22 cellular contexts compared by ENCODE assay signal in genomic region chr5:69509212-69509611, GRCh38. TPM values are rescaled to one million over a fixed set of nuclear protein-coding genes. Genes with fewer than 3 reads are reported as not detected.
DNase-seq lines count a peak whose midpoint lies in the region; ATAC-seq, FAIRE-seq and TF ChIP-seq lines count a peak whose summit lies in the region.
"Had no signal": no experiment of that assay in that cellular context is flagged by ENCODE, and none has a peak within 500 bp of the region (broad histone marks: within the 10 kb centered on the region; RNA-seq: fewer than 3 reads in every experiment).

No MANE protein-coding gene starts in this region.

- FAIRE-seq in GM18507 (lab: Jason Lieb, UNC) (peak; percentile 38), H54 (lab: Jason Lieb, UNC) (no peak)
- FAIRE-seq: D721Med, GM19239 had no signal

- peaks cover 24% of the 10 kb centered on the region for H3K4me1 ChIP-seq in PC-3 (ENCODE audit: insufficient read depth, low read length)
- H3K4me1 ChIP-seq: BLaER1 had no signal

- H3K4me1 Mint-ChIP-seq in progenitor cell of endocrine pancreas (ENCODE audit: low read depth) = peaks cover 21% of the 10 kb centered on the region
- H3K4me1 Mint-ChIP-seq: CD8-positive, alpha-beta memory T cell had no signal

- H3K4me3 Mint-ChIP-seq in progenitor cell of endocrine pancreas (ENCODE audit: low read depth) = no peak overlapping the region
- H3K4me3 Mint-ChIP-seq: CD8-positive, alpha-beta memory T cell had no signal

- no peak overlapping the region for H2AFZ ChIP-seq in PC-3 (ENCODE audit: low read length)
- H2AFZ ChIP-seq: GM23248 had no signal

- peaks cover 31% of the 10 kb centered on the region for H3K79me2 ChIP-seq in PC-3 (ENCODE audit: low read length)

- no peak overlapping the region for H3K4me3 ChIP-seq in PC-3 (ENCODE audit: low read length)
- H3K4me3 ChIP-seq: BLaER1, GM23248 had no signal

- CTCF ChIA-PET in PC-3 (lab: Charles Lee) = no interaction called here

- H4K20me1 ChIP-seq in PC-3 (ENCODE audit: low read length) = no peaks in the 10 kb centered on the region
- H4K20me1 ChIP-seq: BLaER1 had no signal

- H3K9me3 ChIP-seq in PC-3 (ENCODE audit: low read length) = no peaks in the 10 kb centered on the region
- H3K9me3 ChIP-seq: BLaER1, SK-N-SH had no signal

- TF ChIP-seq CTCF in PC-3 (conservative IDR thresholded peaks at IDR 0.05; ENCODE audit: low read depth, low read length) (no peak), progenitor cell of endocrine pancreas (IDR thresholded peaks at IDR 0.05; ENCODE audit: unreplicated experiment) (no peak)

- no peak overlapping the region for H3K9ac ChIP-seq in PC-3 (ENCODE audit: low read length)
- H3K9ac ChIP-seq: BLaER1, GM23248, SK-N-SH had no signal

- peak overlapping the region; percentile 45 for H3K27ac Mint-ChIP-seq in progenitor cell of endocrine pancreas
- H3K27ac Mint-ChIP-seq: CD8-positive, alpha-beta memory T cell had no signal

- H3K27me3 Mint-ChIP-seq in progenitor cell of endocrine pancreas = no peaks in the 10 kb centered on the region

- no peak overlapping the region for H3K4me2 ChIP-seq in PC-3 (ENCODE audit: low read length)
- H3K4me2 ChIP-seq: BLaER1, SK-N-SH had no signal

- no peaks in the 10 kb centered on the region for H3K9me2 ChIP-seq in PC-3 (replicated peaks; ENCODE audit: low read length)
- H3K9me2 ChIP-seq: SK-N-SH had no signal

- peaks cover 22% of the 10 kb centered on the region; the same call in 1 of the 2 replicates for H3K36me3 ChIP-seq in PC-3 (ENCODE audit: low read depth, low read length)
- H3K36me3 ChIP-seq: BLaER1 had no signal

- no peaks in the 10 kb centered on the region for H3K27me3 ChIP-seq in PC-3 (ENCODE audit: low read length)
- H3K27me3 ChIP-seq: BLaER1 had no signal

- no peak overlapping the region for H3K27ac ChIP-seq in PC-3 (ENCODE audit: low read length)
- H3K27ac ChIP-seq: BLaER1, GM23248 had no signal

- intact Hi-C loops in PC-3 (cut with micrococcal nuclease) = no loop called here

- no peaks in the 10 kb centered on the region for H3K9me3 Mint-ChIP-seq in progenitor cell of endocrine pancreas (ENCODE audit: low read depth)
- H3K9me3 Mint-ChIP-seq: CD8-positive, alpha-beta memory T cell had no signal

- peaks cover 39% of the 10 kb centered on the region for H3K36me3 Mint-ChIP-seq in progenitor cell of endocrine pancreas (ENCODE audit: insufficient read depth)
- H3K36me3 Mint-ChIP-seq: CD8-positive, alpha-beta memory T cell had no signal

- BruUV-seq in PC-3 (replicated peaks; lab: Mats Ljungman, UMichigan) = TSS peak; percentile 3

- peaks cover 13% of the 10 kb centered on the region for H3F3A ChIP-seq in PC-3 (ENCODE audit: low read length, unreplicated experiment)

- DNase-seq in GM18507 (ENCODE audit: extremely low spot score, insufficient read length, low read depth) = no peak
- peak; percentile 26 to 40 for DNase-seq in Kasumi-1 (lab: John Stamatoyannopoulos, UW)
- no peak for DNase-seq in PC-3
- no peak for DNase-seq in progenitor cell of endocrine pancreas (ENCODE audit: low spot score, unreplicated experiment)
- no peak for DNase-seq in H54 (ENCODE audit: insufficient read length, low spot score)
- no peak for DNase-seq in dermis blood vessel endothelial cell
- no peak for DNase-seq in NCI-H1436 (lab: John Stamatoyannopoulos, UW)
- DNase-seq: CD8-positive, alpha-beta memory T cell; GM23248; KG1; NCI-H1092 treated with DMSO at 0.1 percent for 48 hours; NCI-H748 treated with DMSO at 0.1 percent for 48 hours; NK-92 treated with Interleukin-12 subunit alpha and Interleukin-12 subunit beta, amount 100 ng/mL, for 24 hours; OCI-M1; SHP77; SK-N-SH; T-helper 1 cell had no signal

- POLR2A ChIA-PET in PC-3 (lab: Charles Lee; ENCODE audit: unreplicated experiment) = no interaction called here

- no peak for TF ChIP-seq POLR2A in H54 (IDR thresholded peaks at IDR 0.05; ENCODE audit: low read depth, low read length)

- ATAC-seq in PC-3 (no peak), HG02970 (IDR thresholded peaks at IDR 0.05; ENCODE audit: low FRiP score, unreplicated experiment) (no peak)
- ATAC-seq: HCT116 had no signal

RNA-seq across cellular contexts. Expression of gene OCLN, which starts 16.6 kb away (rescaled TPM):
- total RNA-seq in PC-3 (2014; rRNA removed) (35.4 and 45.2 TPM in 2 replicates), progenitor cell of endocrine pancreas (131 and 143 TPM in 2 replicates), dermis blood vessel endothelial cell (4.4 and 5.7 TPM in 2 replicates)

RNA-seq across cellular contexts. Expression of gene GTF2H2C, which starts 50.8 kb away (rescaled TPM):
- total RNA-seq in PC-3 (2014; rRNA removed) = 14.0 and 15.4 TPM in 2 replicates
- total RNA-seq in progenitor cell of endocrine pancreas = 52.6 and 64.1 TPM in 2 replicates
- total RNA-seq in dermis blood vessel endothelial cell = 20.9 and 34.4 TPM in 2 replicates

Comparison
In these comparisons a context has a peak if more than half of its experiments do, and no peak if none do; other contexts are left out.
1. DNase-seq: peak in Kasumi-1 (2 of 2); none in GM18507 (single experiment), PC-3 (single experiment), progenitor cell of endocrine pancreas (single experiment), H54 (single experiment), dermis blood vessel endothelial cell (single experiment) and NCI-H1436 (single experiment).